ENCODE assay signal across 16 cellular contexts in genomic region chr10:121655254-121656142, GRCh38. TPM values are rescaled to one million over a fixed set of nuclear protein-coding genes. Genes with fewer than 3 reads are reported as not detected.
"Had no signal": no experiment of that assay in that cellular context is flagged by ENCODE, and none has a peak within 500 bp of the region (broad histone marks: within the 10 kb centered on the region; RNA-seq: fewer than 3 reads in every experiment).

No MANE protein-coding gene starts in this region.

- H3K4me1 ChIP-seq: foreskin keratinocyte had no signal

- H3K36me3 Mint-ChIP-seq: activated naive CD4-positive, alpha-beta T cell treated with anti-CD3 and anti-CD28 coated beads, Interleukin-2, amount 50 U/mL, for 72 hours; natural killer cell treated with Interleukin-12 subunit alpha and Interleukin-12 subunit beta and Interleukin-15 and Interleukin-18, amount 100 ng/mL, for 72 hours had no signal

- H3K27me3 Mint-ChIP-seq: stimulated activated naive CD8-positive, alpha-beta T cell treated with anti-CD3 and anti-CD28 coated beads, Interleukin-15, Interleukin-2, amounts not matched to agents 100 ng/mL and 50 ng/mL, for 24 hours had no signal

- H3K27me3 ChIP-seq: foreskin keratinocyte, suprapubic skin had no signal

- H3K9me3 ChIP-seq: suprapubic skin had no signal

- H3K4me1 Mint-ChIP-seq: activated CD4-positive, alpha-beta memory T cell treated with anti-CD3 and anti-CD28 coated beads, Interleukin-2, amount 10 ng/mL, durations not matched to agents 7 days and 5 days had no signal

- ATAC-seq: activated naive CD4-positive, alpha-beta T cell treated with anti-CD3 and anti-CD28 coated beads, Interleukin-2, amount 50 U/mL, for 72 hours; activated T-cell treated with anti-CD3 and anti-CD28 coated beads, Interleukin-2, amount 50 U/mL, for 4 hours; foreskin keratinocyte; left cardiac atrium; natural killer cell treated with Interleukin-12 subunit alpha and Interleukin-12 subunit beta and Interleukin-15 and Interleukin-18, amount 100 ng/mL, for 72 hours; sciatic nerve had no signal

- DNase-seq: activated CD4-positive, alpha-beta memory T cell treated with anti-CD3 and anti-CD28 coated beads, Interleukin-2, amount 10 ng/mL, durations not matched to agents 7 days and 5 days; activated CD4-positive, alpha-beta T cell treated with anti-CD3 and anti-CD28 coated beads for 4 hours; activated effector memory CD4-positive, alpha-beta T cell treated with Interleukin-2 at 50 U/mL for 16 hours; activated T-cell treated with anti-CD3 and anti-CD28 coated beads, Interleukin-2, amount 50 U/mL, for 4 hours; amniotic stem cell; caudate nucleus; foreskin keratinocyte; left cardiac atrium; mesenchymal stem cell; T-helper 2 cell; trophoblast cell had no signal

- H3K4me3 ChIP-seq: suprapubic skin had no signal

- H3K9me3 Mint-ChIP-seq: activated CD4-positive, alpha-beta memory T cell treated with anti-CD3 and anti-CD28 coated beads, Interleukin-2, amount 10 ng/mL, durations not matched to agents 7 days and 5 days; activated T-cell treated with anti-CD3 and anti-CD28 coated beads, Interleukin-2, amount 50 U/mL, for 4 hours; natural killer cell treated with Interleukin-12 subunit alpha and Interleukin-12 subunit beta and Interleukin-15 and Interleukin-18, amount 100 ng/mL, for 72 hours had no signal

- H3K27ac ChIP-seq: foreskin keratinocyte, suprapubic skin had no signal

- H3K4me3 Mint-ChIP-seq: activated CD4-positive, alpha-beta memory T cell treated with anti-CD3 and anti-CD28 coated beads, Interleukin-2, amount 10 ng/mL, durations not matched to agents 7 days and 5 days; activated T-cell treated with anti-CD3 and anti-CD28 coated beads, Interleukin-2, amount 50 U/mL, for 4 hours; natural killer cell treated with Interleukin-12 subunit alpha and Interleukin-12 subunit beta and Interleukin-15 and Interleukin-18, amount 100 ng/mL, for 72 hours; stimulated activated naive CD8-positive, alpha-beta T cell treated with anti-CD3 and anti-CD28 coated beads, Interleukin-15, Interleukin-2, amounts not matched to agents 100 ng/mL and 50 ng/mL, for 24 hours had no signal

- H3K27ac Mint-ChIP-seq: activated CD4-positive, alpha-beta memory T cell treated with anti-CD3 and anti-CD28 coated beads, Interleukin-2, amount 10 ng/mL, durations not matched to agents 7 days and 5 days; activated naive CD4-positive, alpha-beta T cell treated with anti-CD3 and anti-CD28 coated beads, Interleukin-2, amount 50 U/mL, for 72 hours; natural killer cell treated with Interleukin-12 subunit alpha and Interleukin-12 subunit beta and Interleukin-15 and Interleukin-18, amount 100 ng/mL, for 72 hours; stimulated activated naive CD8-positive, alpha-beta T cell treated with anti-CD3 and anti-CD28 coated beads, Interleukin-15, Interleukin-2, amounts not matched to agents 100 ng/mL and 50 ng/mL, for 24 hours had no signal

- H3K36me3 ChIP-seq: suprapubic skin had no signal

RNA-seq across cellular contexts. Expression of gene FGFR2, which starts 57.3 kb away (rescaled TPM):
- total RNA-seq: activated naive CD4-positive, alpha-beta T cell treated with anti-CD3 and anti-CD28 coated beads, Interleukin-2, amount 50 U/mL, for 72 hours had no signal
